ENCODE assay signal across 22 cellular contexts in the genomic region with DNA sequence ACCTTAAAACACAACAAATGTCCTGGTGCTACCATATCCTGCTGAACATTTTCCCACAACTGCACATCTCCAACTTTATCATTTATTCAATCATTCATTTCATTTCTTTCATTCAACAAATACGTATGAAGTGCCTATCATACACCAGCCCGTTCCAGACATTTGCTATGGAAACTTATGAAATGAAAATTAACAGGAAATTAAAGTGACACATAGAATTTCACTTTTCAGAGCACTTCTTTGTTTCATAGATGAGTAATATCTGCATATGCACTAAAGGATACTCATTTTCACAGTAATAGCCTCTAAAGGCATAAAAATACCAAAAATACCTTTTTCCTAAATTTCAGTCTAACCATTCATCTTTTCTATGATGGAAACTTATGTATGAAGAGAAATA. TPM values are rescaled to one million over a fixed set of nuclear protein-coding genes. Genes with fewer than 3 reads are reported as not detected.
"Had no signal": no experiment of that assay in that cellular context is flagged by ENCODE, and none has a peak within 500 bp of the region (broad histone marks: within the 10 kb centered on the region; RNA-seq: fewer than 3 reads in every experiment).

No MANE protein-coding gene starts in this region.

- DNase-seq: activated CD4-positive, alpha-beta T cell treated with anti-CD3 and anti-CD28 coated beads for 48 hours; activated naive CD4-positive, alpha-beta T cell; amniotic stem cell; body of pancreas; effector memory CD8-positive, alpha-beta T cell; foreskin keratinocyte; head of caudate nucleus; mucosa of descending colon; naive thymus-derived CD4-positive, alpha-beta T cell; ovary; SHP77 treated with DMSO at 0.1 percent for 48 hours; stimulated activated CD4-positive, alpha-beta T cell treated with anti-CD3 and anti-CD28 coated beads, Interleukin-12 subunit alpha, Interleukin-12 subunit beta, amount 100 ng/mL, for 4 hours; stimulated activated CD4-positive, alpha-beta T cell treated with anti-CD3 and anti-CD28 coated beads, Interleukin-2, amount 100 ng/mL, for 24 hours; substantia nigra; T-helper 1 cell; uterus had no signal

- H3K4me1 Mint-ChIP-seq: memory B cell had no signal

- H3K4me1 ChIP-seq: body of pancreas, foreskin keratinocyte, uterus had no signal

- H3K36me3 ChIP-seq: ovary, uterus had no signal

- H3K4me3 Mint-ChIP-seq: dendritic cell treated with granulocyte-macrophage colony-stimulating factor and Interleukin-4, amounts not matched to agents 40 ng/mL and 50 ng/mL, for 4 days; effector memory CD8-positive, alpha-beta T cell; memory B cell; naive thymus-derived CD4-positive, alpha-beta T cell had no signal

- H3K27ac ChIP-seq: body of pancreas, foreskin keratinocyte, ovary, tibial nerve, uterus, VCaP had no signal

- H3K27me3 Mint-ChIP-seq: dendritic cell treated with granulocyte-macrophage colony-stimulating factor and Interleukin-4, amounts not matched to agents 40 ng/mL and 50 ng/mL, for 4 days; effector memory CD8-positive, alpha-beta T cell; memory B cell; naive thymus-derived CD4-positive, alpha-beta T cell had no signal

- H3K9me3 Mint-ChIP-seq: dendritic cell treated with granulocyte-macrophage colony-stimulating factor and Interleukin-4, amounts not matched to agents 40 ng/mL and 50 ng/mL, for 4 days; effector memory CD8-positive, alpha-beta T cell; memory B cell; naive thymus-derived CD4-positive, alpha-beta T cell had no signal

- ATAC-seq: body of pancreas; effector memory CD8-positive, alpha-beta T cell; foreskin keratinocyte; left lobe of liver; mucosa of descending colon; naive thymus-derived CD4-positive, alpha-beta T cell; SK-N-SH treated with all-trans-retinoic acid at 6 μM for 48 hours had no signal

- H3K27me3 ChIP-seq: body of pancreas, foreskin keratinocyte, ovary, tibial nerve, uterus had no signal

- H3K27ac Mint-ChIP-seq: dendritic cell treated with granulocyte-macrophage colony-stimulating factor and Interleukin-4, amounts not matched to agents 40 ng/mL and 50 ng/mL, for 4 days; memory B cell; naive thymus-derived CD4-positive, alpha-beta T cell had no signal

- H3K4me3 ChIP-seq: body of pancreas, mucosa of descending colon, ovary, tibial nerve, uterus had no signal

RNA-seq across cellular contexts. Expression of a gene that starts 31.7 kb away (rescaled TPM):
- total RNA-seq: body of pancreas had no signal
